ENCODE assay signal across 1 cellular context in the genomic region with DNA sequence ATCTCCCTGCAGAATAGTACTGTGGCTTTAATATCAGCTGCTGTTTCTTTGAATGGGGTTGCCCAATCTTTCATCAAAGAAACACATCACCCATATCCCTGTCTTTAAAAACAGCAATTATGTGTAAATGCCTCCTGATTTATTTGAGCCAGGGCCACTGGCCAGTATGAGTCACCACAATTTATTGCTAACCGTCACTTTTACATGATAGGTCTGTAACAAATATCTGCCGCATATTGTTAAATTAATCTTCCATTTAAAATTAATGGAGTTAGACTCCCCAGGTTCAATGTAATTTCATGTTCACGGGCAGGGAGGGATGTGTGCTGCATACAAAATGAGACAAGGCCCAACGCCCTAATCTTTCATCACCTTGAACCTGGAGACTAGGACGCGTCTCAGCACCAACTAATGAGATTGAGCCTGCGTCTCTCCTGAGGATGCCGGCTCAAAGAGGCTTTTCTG.
TF ChIP-seq lines count a peak whose summit lies in the region.

No MANE protein-coding gene starts in this region.

TF ChIP-seq in HEK293, 187 proteins besides CTCF, POLR2A, EP300 and RAD21 (continued from another document):
- TF ChIP-seq PRDM10 (tag by site-specific recombination; IDR thresholded peaks at IDR 0.05), result no peak
- TF ChIP-seq ZNF660 (tag by site-specific recombination; IDR thresholded peaks at IDR 0.05), result 0 out of 2 replicates have a peak, but pooled peaks have one; percentile 13
- no peak for TF ChIP-seq ZNF560 (tag by site-specific recombination; IDR thresholded peaks at IDR 0.05; ENCODE audit: borderline replicate concordance)
- TF ChIP-seq ZNF202 (tag by site-specific recombination; IDR thresholded peaks at IDR 0.05; ENCODE audit: borderline replicate concordance), result no peak
- TF ChIP-seq FEZF1 (tag by site-specific recombination; IDR thresholded peaks at IDR 0.05), result peak; percentile 89
- peak; percentile 16; the same call in 1 of the 2 replicates for TF ChIP-seq ZNF664 (tag by site-specific recombination; IDR thresholded peaks at IDR 0.05)
- TF ChIP-seq ZNF266 (tag by site-specific recombination; IDR thresholded peaks at IDR 0.05; ENCODE audit: low read depth), result no peak
- peak; percentile 68 for TF ChIP-seq ZNF629 (tag by site-specific recombination; IDR thresholded peaks at IDR 0.05)
- TF ChIP-seq ZNF16 (tag by site-specific recombination; IDR thresholded peaks at IDR 0.05; ENCODE audit: low read depth), result no peak
- TF ChIP-seq ZBTB48 (tag by site-specific recombination; IDR thresholded peaks at IDR 0.05), result no peak
- peak; percentile 46; the same call in 1 of the 2 replicates for TF ChIP-seq MZF1 (tag by site-specific recombination; IDR thresholded peaks at IDR 0.05; ENCODE audit: borderline replicate concordance)
- no peak for TF ChIP-seq ZFHX2 (tag by site-specific recombination; conservative IDR thresholded peaks at IDR 0.05)
